In genomic region chr11:28963189-28963588, GRCh38 we compare ENCODE assay signal across 25 cellular contexts.
DNase-seq lines count a peak whose midpoint lies in the region; ATAC-seq, FAIRE-seq and TF ChIP-seq lines count a peak whose summit lies in the region.
"Had no signal": no experiment of that assay in that cellular context is flagged by ENCODE, and none has a peak within 500 bp of the region (broad histone marks: within the 10 kb centered on the region; RNA-seq: fewer than 3 reads in every experiment).

No MANE protein-coding gene starts in this region.

- DNase-seq in A549 (ENCODE audit: low read depth in 1 of 2, low spot score in 1 of 2) = no peak
- peak; percentile 36 for DNase-seq in GM04504 (ENCODE audit: low read depth)
- peak; percentile 22 for DNase-seq in astrocyte of the spinal cord (ENCODE audit: low read depth, low spot score)
- peak; percentile 55 for DNase-seq in fibroblast of villous mesenchyme (ENCODE audit: low read depth)
- DNase-seq in T1000 (lab: John Stamatoyannopoulos, UW) = no peak
- no peak for DNase-seq in stimulated activated CD4-positive, alpha-beta T cell treated with anti-CD3 and anti-CD28 coated beads, Interleukin-2, amount 100 ng/mL, for 48 hours
- DNase-seq in endothelial cell (ENCODE audit: low spot score) = no peak
- DNase-seq in NCI-H226 = no peak
- DNase-seq: activated CD4-positive, CD25-positive, alpha-beta regulatory T cell; caudate nucleus; foreskin melanocyte; KG1; left cardiac atrium; NCI-H1048; NCI-H2081; NCI-H510A treated with DMSO at 0.1 percent for 48 hours; stimulated activated CD4-positive, alpha-beta T cell treated with anti-CD3 and anti-CD28 coated beads, Interleukin-12 subunit alpha, Interleukin-12 subunit beta, amount 100 ng/mL, for 4 hours had no signal

- H3K4me1 ChIP-seq in A549 = peaks cover 27% of the 10 kb centered on the region

- 12% methylated on average over 1 of the region's 1 CpG for WGBS in A549 (ENCODE audit: missing lambda C conversion rate)

- FAIRE-seq in A549 (lab: Jason Lieb, UNC) = no peak
- FAIRE-seq: GM12878 had no signal

- no peaks in the 10 kb centered on the region for H3K9me3 Mint-ChIP-seq in endothelial cell (ENCODE audit: unreplicated experiment)
- H3K9me3 Mint-ChIP-seq: activated T-helper 1 cell treated with anti-CD3 and anti-CD28 coated beads, Interleukin-12 subunit alpha, Interleukin-12 subunit beta, Interleukin-2, Interleukin-4 antibody, amounts not matched to agents 30 ng/mL and 10 ng/mL and 1 ng/mL, durations not matched to agents 14 hours and 24 hours and 36 hours; nephron had no signal

- H3K27ac Mint-ChIP-seq in endothelial cell (ENCODE audit: unreplicated experiment) = no peak overlapping the region
- H3K27ac Mint-ChIP-seq: activated T-helper 1 cell treated with anti-CD3 and anti-CD28 coated beads, Interleukin-12 subunit alpha, Interleukin-12 subunit beta, Interleukin-2, Interleukin-4 antibody, amounts not matched to agents 30 ng/mL and 10 ng/mL and 1 ng/mL, durations not matched to agents 14 hours and 24 hours and 36 hours; mesothelial cell of epicardium; nephron; progenitor cell of endocrine pancreas; T-helper 2 cell treated with Interferon-gamma antibody and Interleukin-4, amounts not matched to agents 5 μg/mL and 100 μg/mL, for 36 hours had no signal

- in situ Hi-C loops in astrocyte of the spinal cord (cut with HindIII; ENCODE audit: low sequenced_read_pairs) = no loop called here

- H3K4me1 Mint-ChIP-seq in endothelial cell (ENCODE audit: unreplicated experiment) = peaks cover 3% of the 10 kb centered on the region
- H3K4me1 Mint-ChIP-seq: mesothelial cell of epicardium, nephron had no signal

- H3K4me3 Mint-ChIP-seq in endothelial cell (ENCODE audit: unreplicated experiment) = no peak overlapping the region
- H3K4me3 Mint-ChIP-seq: activated T-helper 1 cell treated with anti-CD3 and anti-CD28 coated beads, Interleukin-12 subunit alpha, Interleukin-12 subunit beta, Interleukin-2, Interleukin-4 antibody, amounts not matched to agents 30 ng/mL and 10 ng/mL and 1 ng/mL, durations not matched to agents 14 hours and 24 hours and 36 hours; mesothelial cell of epicardium; nephron; T-helper 2 cell treated with Interferon-gamma antibody and Interleukin-4, amounts not matched to agents 5 μg/mL and 100 μg/mL, for 36 hours had no signal

- H3K4me3 ChIP-seq in A549 (no peak overlapping the region), astrocyte of the spinal cord (ENCODE audit: low read depth, low read length) (no peak overlapping the region), fibroblast of villous mesenchyme (ENCODE audit: low read depth, low read length) (no peak overlapping the region)
- H3K4me3 ChIP-seq: GM12878, SJSA1 had no signal

- TF ChIP-seq CTCF in A549 (IDR thresholded peaks at IDR 0.05) (no peak), astrocyte of the spinal cord (IDR thresholded peaks at IDR 0.05; ENCODE audit: low read depth, low read length) (no peak), fibroblast of villous mesenchyme (IDR thresholded peaks at IDR 0.05; ENCODE audit: insufficient read depth, low read depth, low read length) (no peak), endothelial cell (IDR thresholded peaks at IDR 0.05; ENCODE audit: unreplicated experiment) (no peak)

- no peak for ATAC-seq in A549
- ATAC-seq: GM12878, HCT116, left cardiac atrium had no signal

- peak overlapping the region; percentile 54 to 70; a peak in 5 of 6 replicates for H3K27ac ChIP-seq in A549

- TF ChIP-seq RAD21 in A549 (conservative IDR thresholded peaks at IDR 0.05 in 1 of 2, IDR thresholded peaks at IDR 0.05 in 1 of 2) = peak in 1 of 2 experiments; percentile 41; a peak in 1 of 5 replicates

- H3K4me2 ChIP-seq in A549 = peak overlapping the region; percentile 32

- H3K36me3 Mint-ChIP-seq in endothelial cell (ENCODE audit: low read depth, unreplicated experiment) = no peaks in the 10 kb centered on the region
- H3K36me3 Mint-ChIP-seq: mesothelial cell of epicardium had no signal

- H3K27me3 Mint-ChIP-seq in endothelial cell (ENCODE audit: unreplicated experiment) = no peaks in the 10 kb centered on the region
- H3K27me3 Mint-ChIP-seq: progenitor cell of endocrine pancreas had no signal

- no peak for TF ChIP-seq POLR2A in A549 (IDR thresholded peaks at IDR 0.05; ENCODE audit: low read length)

- CTCF ChIA-PET in A549 (lab: Yijun Ruan, JAX) = no interaction called here

- POLR2A ChIA-PET in A549 (lab: Yijun Ruan, JAX) = no interaction called here

- H3K9me3 ChIP-seq in A549 = peaks cover 4% of the 10 kb centered on the region; the same call in 2 of the 3 replicates
- H3K9me3 ChIP-seq: SJSA1 had no signal

- TF ChIP-seq EP300 in A549 (IDR thresholded peaks at IDR 0.05) = 0 out of 5 replicates have a peak, but pooled peaks of 1 of the 2 experiments have one; percentile 21

TF ChIP-seq in A549, 52 proteins besides CTCF, POLR2A, EP300 and RAD21:
- TF ChIP-seq CEBPB (IDR thresholded peaks at IDR 0.05) (peak; percentile 76 to 80; a peak in 3 of 4 replicates), E2F6 (IDR thresholded peaks at IDR 0.05; ENCODE audit: borderline replicate concordance, low read depth) (no peak), HES2 (IDR thresholded peaks at IDR 0.05) (peak; percentile 15; the same call in 1 of the 2 replicates), RFX5 (IDR thresholded peaks at IDR 0.05) (no peak), JUN (IDR thresholded peaks at IDR 0.05) (peak in 1 of 2 experiments; percentile 27; a peak in 1 of 5 replicates), FOSL2 (IDR thresholded peaks at IDR 0.05) (peak; percentile 13; the same call in 1 of the 2 replicates), FOSL2 (CRISPR knock-in tag; IDR thresholded peaks at IDR 0.05) (peak; percentile 28; the same call in 1 of the 2 replicates), SMC3 (IDR thresholded peaks at IDR 0.05) (0 out of 3 replicates have a peak, but pooled peaks have one; percentile 12), JUNB (IDR thresholded peaks at IDR 0.05) (peak; percentile 65; the same call in 1 of the 2 replicates), MAX (IDR thresholded peaks at IDR 0.05) (no peak), KDM5A (IDR thresholded peaks at IDR 0.05) (no peak)

Comparison
In these comparisons a context has a peak if more than half of its experiments do, and no peak if none do; other contexts are left out.
1. DNase-seq: peak in GM04504 (single experiment), astrocyte of the spinal cord (single experiment) and fibroblast of villous mesenchyme (single experiment); none in A549 (0 of 2), T1000 (single experiment), stimulated activated CD4-positive, alpha-beta T cell treated with anti-CD3 and anti-CD28 coated beads, Interleukin-2, amount 100 ng/mL, for 48 hours (0 of 2), endothelial cell (single experiment) and NCI-H226 (single experiment).